Comparison of ENCODE assay signal across 17 cellular contexts in the genomic region with DNA sequence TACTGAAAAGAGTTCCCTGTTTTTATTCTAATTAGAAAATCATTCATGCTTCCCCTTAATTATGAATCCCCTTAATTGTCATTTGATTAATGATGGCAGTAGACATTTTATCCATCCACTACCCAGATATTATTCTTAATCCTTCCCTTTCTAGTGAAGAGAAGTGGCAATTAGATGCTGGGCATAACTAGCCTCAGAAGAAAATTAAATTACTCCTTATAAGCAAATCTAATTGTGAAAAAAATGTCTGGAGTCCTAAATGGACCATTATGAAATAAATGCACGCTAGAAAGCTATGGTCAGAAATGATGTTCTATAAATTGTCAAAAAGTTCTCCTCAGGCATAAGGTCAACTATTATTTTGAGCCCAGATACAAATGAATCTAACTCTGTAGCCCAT. TPM values are rescaled to one million over a fixed set of nuclear protein-coding genes. Genes with fewer than 3 reads are reported as not detected.
DNase-seq lines count a peak whose midpoint lies in the region; ATAC-seq and TF ChIP-seq lines count a peak whose summit lies in the region.
"Had no signal": no experiment of that assay in that cellular context is flagged by ENCODE, and none has a peak within 500 bp of the region (broad histone marks: within the 10 kb centered on the region; RNA-seq: fewer than 3 reads in every experiment).

No MANE protein-coding gene starts in this region.

- DNase-seq in SK-N-SH = peak; percentile 39
- DNase-seq in T-helper 17 cell = no peak
- DNase-seq in hippocampal formation (lab: John Stamatoyannopoulos, UW) = no peak
- DNase-seq in NCI-H1930 (lab: John Stamatoyannopoulos, UW) = no peak
- DNase-seq: 8988T; ACHN; Caco-2; Calu3; CD4-positive, alpha-beta T cell; CD8-positive, alpha-beta T cell; DMS79 treated with DMSO at 0.1 percent for 48 hours; GF-D8 had no signal

- H2AFZ ChIP-seq in OCI-LY1 (ENCODE audit: low read length) (no peak overlapping the region), SK-N-SH (ENCODE audit: low read depth) (no peak overlapping the region)

- H3K4me1 ChIP-seq in OCI-LY1 (ENCODE audit: insufficient read depth, low read length, severe bottlenecking) (peaks cover 51% of the 10 kb centered on the region), SK-N-SH (ENCODE audit: control insufficient read depth in 1 of 2, insufficient read depth in 2 of 2, low read depth in 1 of 2, low read length in 1 of 2) (peaks cover 0 to 32% of the 10 kb centered on the region in 2 experiments; a peak in 2 of 4 replicates)

- H3K27me3 Mint-ChIP-seq in T-helper 17 cell = peaks cover 13% of the 10 kb centered on the region

- H4K20me1 ChIP-seq in OCI-LY1 (ENCODE audit: insufficient read depth, low read length) = no peaks in the 10 kb centered on the region
- H4K20me1 ChIP-seq in SK-N-SH (ENCODE audit: insufficient read depth) = no peaks in the 10 kb centered on the region
- H4K20me1 ChIP-seq: BLaER1 treated with 17β-estradiol and CSF1 and Interleukin-3, amounts not matched to agents 10 nM and 100 nM had no signal

- no peaks in the 10 kb centered on the region for H3K27me3 ChIP-seq in OCI-LY1 (ENCODE audit: insufficient read depth, low read length)
- H3K27me3 ChIP-seq in SK-N-SH (ENCODE audit: insufficient read depth) = peaks cover 13% of the 10 kb centered on the region

- H3K4me2 ChIP-seq in OCI-LY1 (ENCODE audit: low read length) = peak overlapping the region; percentile 10; the same call in 1 of the 2 replicates
- H3K4me2 ChIP-seq in SK-N-SH = no peak overlapping the region
- H3K4me2 ChIP-seq: BLaER1 treated with 17β-estradiol and CSF1 and Interleukin-3, amounts not matched to agents 10 nM and 100 nM had no signal

- H3K9ac ChIP-seq in OCI-LY1 (ENCODE audit: low read length) = no peak overlapping the region
- no peak overlapping the region for H3K9ac ChIP-seq in SK-N-SH
- H3K9ac ChIP-seq: BLaER1 treated with 17β-estradiol and CSF1 and Interleukin-3, amounts not matched to agents 10 nM and 100 nM had no signal

- H3K27ac ChIP-seq in OCI-LY1 (ENCODE audit: low read depth, low read length, poor library complexity, severe bottlenecking) (no peak overlapping the region), SK-N-SH (ENCODE audit: low read depth in 2 of 2, low read length in 1 of 2) (peak overlapping the region in 1 of 2 experiments; percentile 99; a peak in 2 of 4 replicates)
- H3K27ac ChIP-seq: BLaER1 treated with 17β-estradiol and CSF1 and Interleukin-3, amounts not matched to agents 10 nM and 100 nM; C4-2B had no signal

- peak in 1 of 2 experiments; percentile 79; a peak in 1 of 4 replicates for TF ChIP-seq EP300 in SK-N-SH (IDR thresholded peaks at IDR 0.05; ENCODE audit: borderline replicate concordance in 1 of 2, low read depth in 1 of 2, low read length in 1 of 2)

- H3K79me2 ChIP-seq in OCI-LY1 (ENCODE audit: insufficient read depth, low read length) = no peaks in the 10 kb centered on the region
- no peaks in the 10 kb centered on the region for H3K79me2 ChIP-seq in SK-N-SH (ENCODE audit: insufficient read depth)

- no peaks in the 10 kb centered on the region for H3K36me3 ChIP-seq in OCI-LY1 (ENCODE audit: insufficient read depth, low read length)
- peaks cover 0 to 5% of the 10 kb centered on the region in 2 experiments for H3K36me3 ChIP-seq in SK-N-SH (replicated peaks in 1 of 2; ENCODE audit: control insufficient read depth in 1 of 2, insufficient read depth in 2 of 2, low read length in 1 of 2)
- H3K36me3 ChIP-seq: BLaER1 treated with 17β-estradiol and CSF1 and Interleukin-3, amounts not matched to agents 10 nM and 100 nM had no signal

- WGBS in SK-N-SH (ENCODE audit: low lambda C conversion rate) = 6% methylated on average over 1 of the region's 1 CpG

- ATAC-seq in T-helper 17 cell (no peak), GM21786 (IDR thresholded peaks at IDR 0.05; ENCODE audit: unreplicated experiment) (no peak)
- ATAC-seq: CD8-positive, alpha-beta T cell had no signal

- no peak overlapping the region for H3K4me3 Mint-ChIP-seq in T-helper 17 cell
- H3K4me3 Mint-ChIP-seq: CD4-positive, alpha-beta T cell; CD8-positive, alpha-beta T cell had no signal

- 0 out of 2 replicates have a peak, but pooled peaks have one; percentile 3 for TF ChIP-seq RAD21 in SK-N-SH (IDR thresholded peaks at IDR 0.05; ENCODE audit: low read length)

- H3K4me3 ChIP-seq in OCI-LY1 (ENCODE audit: low read depth, low read length, poor library complexity, severe bottlenecking) = no peak overlapping the region
- no peak overlapping the region for H3K4me3 ChIP-seq in SK-N-SH (ENCODE audit: low read depth in 2 of 2, low read length in 1 of 2)
- H3K4me3 ChIP-seq: BLaER1 treated with 17β-estradiol and CSF1 and Interleukin-3, amounts not matched to agents 10 nM and 100 nM had no signal

- peaks cover 19% of the 10 kb centered on the region for H3K4me1 Mint-ChIP-seq in T-helper 17 cell

- H3K27ac Mint-ChIP-seq in T-helper 17 cell = peak overlapping the region; percentile 9
- H3K27ac Mint-ChIP-seq: CD4-positive, alpha-beta T cell; CD8-positive, alpha-beta T cell had no signal

- TF ChIP-seq CTCF in OCI-LY1 (IDR thresholded peaks at IDR 0.05; ENCODE audit: low read length) = no peak
- TF ChIP-seq CTCF in SK-N-SH (IDR thresholded peaks at IDR 0.05) = no peak

- H3K36me3 Mint-ChIP-seq in T-helper 17 cell (ENCODE audit: low read depth) = peaks cover 5% of the 10 kb centered on the region

- POLR2A ChIA-PET in SK-N-SH (lab: Yijun Ruan, JAX) = no interaction called here

- H3K9me2 ChIP-seq in OCI-LY1 (ENCODE audit: low read depth, low read length) = no peaks in the 10 kb centered on the region
- H3K9me2 ChIP-seq in SK-N-SH = no peaks in the 10 kb centered on the region

- no peaks in the 10 kb centered on the region for H3K9me3 ChIP-seq in OCI-LY1 (ENCODE audit: low read length)
- no peaks in the 10 kb centered on the region for H3K9me3 ChIP-seq in SK-N-SH
- no peaks in the 10 kb centered on the region for H3K9me3 ChIP-seq in T-helper 17 cell (ENCODE audit: control insufficient read depth, low read length, poor library complexity, severe bottlenecking)
- H3K9me3 ChIP-seq: Caco-2 had no signal

- H3F3A ChIP-seq in OCI-LY1 (ENCODE audit: insufficient read depth, low read length) = 0 out of 2 replicates have a peak, but pooled peaks cover 5% of the 10 kb centered on the region
- no peaks in the 10 kb centered on the region for H3F3A ChIP-seq in SK-N-SH (replicated peaks; ENCODE audit: insufficient read depth)

- CTCF ChIA-PET in SK-N-SH (lab: Yijun Ruan, JAX) = interaction anchor here (0.7 kb wide), 1 partner anchor 90 kb away, joined by 3 read pairs; no protein-coding TSS in a partner anchor

TF ChIP-seq in SK-N-SH, 30 proteins besides CTCF, POLR2A, EP300 and RAD21:
- TF ChIP-seq, protein P1, sequence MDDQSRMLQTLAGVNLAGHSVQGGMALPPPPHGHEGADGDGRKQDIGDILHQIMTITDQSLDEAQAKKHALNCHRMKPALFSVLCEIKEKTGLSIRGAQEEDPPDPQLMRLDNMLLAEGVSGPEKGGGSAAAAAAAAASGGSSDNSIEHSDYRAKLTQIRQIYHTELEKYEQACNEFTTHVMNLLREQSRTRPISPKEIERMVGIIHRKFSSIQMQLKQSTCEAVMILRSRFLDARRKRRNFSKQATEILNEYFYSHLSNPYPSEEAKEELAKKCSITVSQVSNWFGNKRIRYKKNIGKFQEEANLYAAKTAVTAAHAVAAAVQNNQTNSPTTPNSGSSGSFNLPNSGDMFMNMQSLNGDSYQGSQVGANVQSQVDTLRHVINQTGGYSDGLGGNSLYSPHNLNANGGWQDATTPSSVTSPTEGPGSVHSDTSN (IDR thresholded peaks at IDR 0.05) = no peak
- TF ChIP-seq GATA2 (CRISPR knock-in tag; IDR thresholded peaks at IDR 0.05) = peak; percentile 24; the same call in 1 of the 2 replicates
- peak; percentile 21; the same call in 1 of the 2 replicates for TF ChIP-seq TEAD4 (IDR thresholded peaks at IDR 0.05; ENCODE audit: borderline replicate concordance, insufficient read depth)
- peak; percentile 70 for TF ChIP-seq RCOR1 (IDR thresholded peaks at IDR 0.05; ENCODE audit: low read length)
- peak; percentile 50 for TF ChIP-seq CHD2 (IDR thresholded peaks at IDR 0.05; ENCODE audit: low read length, partially characterized antibody)
- TF ChIP-seq FOXM1 (IDR thresholded peaks at IDR 0.05; ENCODE audit: low read depth) = no peak

RNA-seq across cellular contexts. Expression of gene ABCB1, which starts 4.5 kb away (rescaled TPM):
- 2.0 and 5.3 TPM in 2 replicates for polyA plus RNA-seq in SK-N-SH (2012; rRNA removed)
- polyA plus RNA-seq in SK-N-SH (2012; cell fraction: cytosol; rRNA removed) = 4.1 and 9.0 TPM in 2 replicates
- 2.9 and 5.4 TPM in 2 replicates for polyA plus RNA-seq in SK-N-SH (2012; cell fraction: nucleus; rRNA removed)
- 10 to 100 TPM; 26.1 to 32.5 TPM for total RNA-seq in T-helper 17 cell
- total RNA-seq: A673 had no signal

RNA-seq across cellular contexts. Expression of gene RUNDC3B, which starts 32.1 kb away (rescaled TPM):
- 0.05 and 0.10 TPM in 2 replicates for polyA plus RNA-seq in SK-N-SH (2012; rRNA removed)
- polyA plus RNA-seq in SK-N-SH (2012; cell fraction: cytosol; rRNA removed) = 0.06 and 0.12 TPM in 2 replicates
- polyA plus RNA-seq in SK-N-SH (2012; cell fraction: nucleus; rRNA removed) = 0.05 TPM in 1 of 2 replicates, not detected in the other
- under 1 TPM; 0.26 to 0.37 TPM for total RNA-seq in T-helper 17 cell
